1 cellular context compared by ENCODE assay signal in the genomic region with DNA sequence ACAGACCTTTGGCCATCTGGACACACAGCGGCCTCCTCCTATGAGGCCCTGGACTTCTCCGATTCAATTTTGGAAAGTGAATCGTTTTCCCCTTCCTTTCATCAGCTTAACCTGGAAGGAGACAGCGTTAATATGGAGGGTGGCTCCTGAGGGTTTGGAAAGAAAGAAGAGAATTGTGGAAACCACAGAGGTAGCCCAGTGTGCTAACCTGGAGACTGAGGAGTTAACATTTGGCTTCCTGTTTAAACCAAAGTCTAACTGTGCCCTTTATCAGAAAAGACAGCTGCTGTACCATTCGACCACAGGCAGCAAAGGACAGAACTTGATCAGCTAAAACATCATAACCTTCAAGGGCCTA.
TF ChIP-seq lines count a peak whose summit lies in the region.

No MANE protein-coding gene starts in this region.

TF ChIP-seq in HepG2, 621 proteins besides CTCF, POLR2A, EP300 and RAD21 (continued from another document):
- TF ChIP-seq, protein P1, sequence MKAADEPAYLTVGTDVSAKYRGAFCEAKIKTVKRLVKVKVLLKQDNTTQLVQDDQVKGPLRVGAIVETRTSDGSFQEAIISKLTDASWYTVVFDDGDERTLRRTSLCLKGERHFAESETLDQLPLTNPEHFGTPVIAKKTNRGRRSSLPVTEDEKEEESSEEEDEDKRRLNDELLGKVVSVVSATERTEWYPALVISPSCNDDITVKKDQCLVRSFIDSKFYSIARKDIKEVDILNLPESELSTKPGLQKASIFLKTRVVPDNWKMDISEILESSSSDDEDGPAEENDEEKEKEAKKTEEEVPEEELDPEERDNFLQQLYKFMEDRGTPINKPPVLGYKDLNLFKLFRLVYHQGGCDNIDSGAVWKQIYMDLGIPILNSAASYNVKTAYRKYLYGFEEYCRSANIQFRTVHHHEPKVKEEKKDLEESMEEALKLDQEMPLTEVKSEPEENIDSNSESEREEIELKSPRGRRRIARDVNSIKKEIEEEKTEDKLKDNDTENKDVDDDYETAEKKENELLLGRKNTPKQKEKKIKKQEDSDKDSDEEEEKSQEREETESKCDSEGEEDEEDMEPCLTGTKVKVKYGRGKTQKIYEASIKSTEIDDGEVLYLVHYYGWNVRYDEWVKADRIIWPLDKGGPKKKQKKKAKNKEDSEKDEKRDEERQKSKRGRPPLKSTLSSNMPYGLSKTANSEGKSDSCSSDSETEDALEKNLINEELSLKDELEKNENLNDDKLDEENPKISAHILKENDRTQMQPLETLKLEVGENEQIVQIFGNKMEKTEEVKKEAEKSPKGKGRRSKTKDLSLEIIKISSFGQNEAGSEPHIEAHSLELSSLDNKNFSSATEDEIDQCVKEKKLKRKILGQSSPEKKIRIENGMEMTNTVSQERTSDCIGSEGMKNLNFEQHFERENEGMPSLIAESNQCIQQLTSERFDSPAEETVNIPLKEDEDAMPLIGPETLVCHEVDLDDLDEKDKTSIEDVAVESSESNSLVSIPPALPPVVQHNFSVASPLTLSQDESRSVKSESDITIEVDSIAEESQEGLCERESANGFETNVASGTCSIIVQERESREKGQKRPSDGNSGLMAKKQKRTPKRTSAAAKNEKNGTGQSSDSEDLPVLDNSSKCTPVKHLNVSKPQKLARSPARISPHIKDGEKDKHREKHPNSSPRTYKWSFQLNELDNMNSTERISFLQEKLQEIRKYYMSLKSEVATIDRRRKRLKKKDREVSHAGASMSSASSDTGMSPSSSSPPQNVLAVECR (CRISPR knock-in tag; IDR thresholded peaks at IDR 0.05; ENCODE audit: borderline replicate concordance) = peak; percentile 4; the same call in 1 of the 2 replicates
- TF ChIP-seq POLR2AphosphoS5 (IDR thresholded peaks at IDR 0.05; ENCODE audit: low read depth, low read length) = peak; percentile 70
- 0 out of 2 replicates have a peak, but pooled peaks have one; percentile 7 for TF ChIP-seq SATB2 (CRISPR knock-in tag; IDR thresholded peaks at IDR 0.05)
- TF ChIP-seq, protein P2, sequence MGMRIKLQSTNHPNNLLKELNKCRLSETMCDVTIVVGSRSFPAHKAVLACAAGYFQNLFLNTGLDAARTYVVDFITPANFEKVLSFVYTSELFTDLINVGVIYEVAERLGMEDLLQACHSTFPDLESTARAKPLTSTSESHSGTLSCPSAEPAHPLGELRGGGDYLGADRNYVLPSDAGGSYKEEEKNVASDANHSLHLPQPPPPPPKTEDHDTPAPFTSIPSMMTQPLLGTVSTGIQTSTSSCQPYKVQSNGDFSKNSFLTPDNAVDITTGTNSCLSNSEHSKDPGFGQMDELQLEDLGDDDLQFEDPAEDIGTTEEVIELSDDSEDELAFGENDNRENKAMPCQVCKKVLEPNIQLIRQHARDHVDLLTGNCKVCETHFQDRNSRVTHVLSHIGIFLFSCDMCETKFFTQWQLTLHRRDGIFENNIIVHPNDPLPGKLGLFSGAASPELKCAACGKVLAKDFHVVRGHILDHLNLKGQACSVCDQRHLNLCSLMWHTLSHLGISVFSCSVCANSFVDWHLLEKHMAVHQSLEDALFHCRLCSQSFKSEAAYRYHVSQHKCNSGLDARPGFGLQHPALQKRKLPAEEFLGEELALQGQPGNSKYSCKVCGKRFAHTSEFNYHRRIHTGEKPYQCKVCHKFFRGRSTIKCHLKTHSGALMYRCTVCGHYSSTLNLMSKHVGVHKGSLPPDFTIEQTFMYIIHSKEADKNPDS (CRISPR knock-in tag; IDR thresholded peaks at IDR 0.05) = peak; percentile 74; the same call in 1 of the 2 replicates
- TF ChIP-seq YEATS4 (CRISPR knock-in tag; IDR thresholded peaks at IDR 0.05; ENCODE audit: borderline replicate concordance) = 0 out of 2 replicates have a peak, but pooled peaks have one; percentile 6
- no peak for TF ChIP-seq HOXA3 (CRISPR knock-in tag; IDR thresholded peaks at IDR 0.05)
- TF ChIP-seq MED1 (CRISPR knock-in tag; IDR thresholded peaks at IDR 0.05) = peak; percentile 52; the same call in 1 of the 2 replicates
- TF ChIP-seq, protein P3, sequence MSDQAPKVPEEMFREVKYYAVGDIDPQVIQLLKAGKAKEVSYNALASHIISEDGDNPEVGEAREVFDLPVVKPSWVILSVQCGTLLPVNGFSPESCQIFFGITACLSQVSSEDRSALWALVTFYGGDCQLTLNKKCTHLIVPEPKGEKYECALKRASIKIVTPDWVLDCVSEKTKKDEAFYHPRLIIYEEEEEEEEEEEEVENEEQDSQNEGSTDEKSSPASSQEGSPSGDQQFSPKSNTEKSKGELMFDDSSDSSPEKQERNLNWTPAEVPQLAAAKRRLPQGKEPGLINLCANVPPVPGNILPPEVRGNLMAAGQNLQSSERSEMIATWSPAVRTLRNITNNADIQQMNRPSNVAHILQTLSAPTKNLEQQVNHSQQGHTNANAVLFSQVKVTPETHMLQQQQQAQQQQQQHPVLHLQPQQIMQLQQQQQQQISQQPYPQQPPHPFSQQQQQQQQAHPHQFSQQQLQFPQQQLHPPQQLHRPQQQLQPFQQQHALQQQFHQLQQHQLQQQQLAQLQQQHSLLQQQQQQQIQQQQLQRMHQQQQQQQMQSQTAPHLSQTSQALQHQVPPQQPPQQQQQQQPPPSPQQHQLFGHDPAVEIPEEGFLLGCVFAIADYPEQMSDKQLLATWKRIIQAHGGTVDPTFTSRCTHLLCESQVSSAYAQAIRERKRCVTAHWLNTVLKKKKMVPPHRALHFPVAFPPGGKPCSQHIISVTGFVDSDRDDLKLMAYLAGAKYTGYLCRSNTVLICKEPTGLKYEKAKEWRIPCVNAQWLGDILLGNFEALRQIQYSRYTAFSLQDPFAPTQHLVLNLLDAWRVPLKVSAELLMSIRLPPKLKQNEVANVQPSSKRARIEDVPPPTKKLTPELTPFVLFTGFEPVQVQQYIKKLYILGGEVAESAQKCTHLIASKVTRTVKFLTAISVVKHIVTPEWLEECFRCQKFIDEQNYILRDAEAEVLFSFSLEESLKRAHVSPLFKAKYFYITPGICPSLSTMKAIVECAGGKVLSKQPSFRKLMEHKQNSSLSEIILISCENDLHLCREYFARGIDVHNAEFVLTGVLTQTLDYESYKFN (CRISPR knock-in tag; conservative IDR thresholded peaks at IDR 0.05) = no peak; the same call in 1 of the 2 replicates
- TF ChIP-seq, protein P4, sequence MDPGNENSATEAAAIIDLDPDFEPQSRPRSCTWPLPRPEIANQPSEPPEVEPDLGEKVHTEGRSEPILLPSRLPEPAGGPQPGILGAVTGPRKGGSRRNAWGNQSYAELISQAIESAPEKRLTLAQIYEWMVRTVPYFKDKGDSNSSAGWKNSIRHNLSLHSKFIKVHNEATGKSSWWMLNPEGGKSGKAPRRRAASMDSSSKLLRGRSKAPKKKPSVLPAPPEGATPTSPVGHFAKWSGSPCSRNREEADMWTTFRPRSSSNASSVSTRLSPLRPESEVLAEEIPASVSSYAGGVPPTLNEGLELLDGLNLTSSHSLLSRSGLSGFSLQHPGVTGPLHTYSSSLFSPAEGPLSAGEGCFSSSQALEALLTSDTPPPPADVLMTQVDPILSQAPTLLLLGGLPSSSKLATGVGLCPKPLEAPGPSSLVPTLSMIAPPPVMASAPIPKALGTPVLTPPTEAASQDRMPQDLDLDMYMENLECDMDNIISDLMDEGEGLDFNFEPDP (CRISPR knock-in tag; conservative IDR thresholded peaks at IDR 0.05) = 0 out of 2 replicates have a peak, but pooled peaks have one; percentile 38
- no peak for TF ChIP-seq PLRG1 (conservative IDR thresholded peaks at IDR 0.05)
- TF ChIP-seq ZNF652 (CRISPR knock-in tag; IDR thresholded peaks at IDR 0.05; ENCODE audit: borderline replicate concordance, low read depth) = peak; percentile 96
